In the genomic region with DNA sequence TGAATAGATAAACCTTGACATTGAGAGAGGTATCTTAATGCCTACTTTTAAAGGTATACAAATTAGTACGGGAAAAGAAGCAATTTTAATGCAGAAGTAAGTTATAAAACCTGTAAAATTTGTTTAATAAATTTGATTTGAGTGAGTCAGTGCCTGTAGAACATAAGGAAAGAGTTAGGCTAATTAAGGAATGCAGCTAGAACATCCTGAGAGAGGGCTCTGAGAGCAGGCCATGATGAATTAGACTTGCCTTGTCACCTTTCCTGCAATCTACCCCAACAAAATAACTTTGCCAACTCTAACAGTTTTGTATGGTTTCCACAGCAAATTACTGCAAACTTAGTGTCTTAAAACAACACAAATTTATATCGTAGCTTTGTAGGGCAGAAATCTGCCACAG, we compare ENCODE assay signal across 16 cellular contexts.
"Had no signal": no experiment of that assay in that cellular context is flagged by ENCODE, and none has a peak within 500 bp of the region (broad histone marks: within the 10 kb centered on the region; RNA-seq: fewer than 3 reads in every experiment).

No MANE protein-coding gene starts in this region.

- ATAC-seq: activated naive CD8-positive, alpha-beta T cell treated with anti-CD3 and anti-CD28 coated beads, Interleukin-2, amount 50 U/mL, for 24 hours; stimulated activated naive CD8-positive, alpha-beta T cell treated with anti-CD3 and anti-CD28 coated beads, Interleukin-15, amount 100 ng/mL, for 72 hours; WTC11 had no signal

- H3K27ac Mint-ChIP-seq: activated naive CD8-positive, alpha-beta T cell treated with anti-CD3 and anti-CD28 coated beads, Interleukin-2, amount 50 U/mL, for 24 hours; activated T-helper 1 cell treated with anti-CD3 and anti-CD28 coated beads, Interleukin-12 subunit alpha, Interleukin-12 subunit beta, Interleukin-2, Interleukin-4 antibody, amounts not matched to agents 30 ng/mL and 10 ng/mL and 1 ng/mL, durations not matched to agents 14 hours and 24 hours and 36 hours; naive B cell; stimulated activated naive CD8-positive, alpha-beta T cell treated with anti-CD3 and anti-CD28 coated beads, Interleukin-15, amount 100 ng/mL, for 72 hours; WTC11 had no signal

- H3K27ac ChIP-seq: testis had no signal

- H3K27me3 ChIP-seq: testis had no signal

- H3K4me3 ChIP-seq: lung, testis had no signal

- H3K9me3 Mint-ChIP-seq: activated T-helper 1 cell treated with anti-CD3 and anti-CD28 coated beads, Interleukin-12 subunit alpha, Interleukin-12 subunit beta, Interleukin-2, Interleukin-4 antibody, amounts not matched to agents 30 ng/mL and 10 ng/mL and 1 ng/mL, durations not matched to agents 14 hours and 24 hours and 36 hours had no signal

- H3K36me3 Mint-ChIP-seq: naive B cell, WTC11 had no signal

- H3K4me1 Mint-ChIP-seq: activated naive CD8-positive, alpha-beta T cell treated with anti-CD3 and anti-CD28 coated beads, Interleukin-2, amount 50 U/mL, for 24 hours; stimulated activated naive CD8-positive, alpha-beta T cell treated with anti-CD3 and anti-CD28 coated beads, Interleukin-15, amount 100 ng/mL, for 72 hours had no signal

- H3K27me3 Mint-ChIP-seq: activated naive CD8-positive, alpha-beta T cell treated with anti-CD3 and anti-CD28 coated beads, Interleukin-2, amount 50 U/mL, for 24 hours; stimulated activated naive CD8-positive, alpha-beta T cell treated with anti-CD3 and anti-CD28 coated beads, Interleukin-15, amount 100 ng/mL, for 72 hours had no signal

- DNase-seq: activated CD4-positive, alpha-beta T cell treated with anti-CD3 and anti-CD28 coated beads for 48 hours; activated naive CD4-positive, alpha-beta T cell treated with Interleukin-2 at 50 U/mL for 16 hours; activated naive CD8-positive, alpha-beta T cell treated with anti-CD3 and anti-CD28 coated beads, Interleukin-2, amount 50 U/mL, for 24 hours; caudate nucleus; cortex of kidney; effector CD8-positive, alpha-beta T cell; hypothalamus; naive B cell; retina; stimulated activated CD4-positive, alpha-beta T cell treated with anti-CD3 and anti-CD28 coated beads, Interleukin-15, amount 100 ng/mL, for 24 hours; stimulated activated CD4-positive, alpha-beta T cell treated with anti-CD3 and anti-CD28 coated beads, Interleukin-4, amount 100 ng/mL, for 4 hours; stimulated activated naive CD8-positive, alpha-beta T cell treated with anti-CD3 and anti-CD28 coated beads, Interleukin-15, amount 100 ng/mL, for 72 hours; testis had no signal

- H3K4me3 Mint-ChIP-seq: activated naive CD8-positive, alpha-beta T cell treated with anti-CD3 and anti-CD28 coated beads, Interleukin-2, amount 50 U/mL, for 24 hours; activated T-helper 1 cell treated with anti-CD3 and anti-CD28 coated beads, Interleukin-12 subunit alpha, Interleukin-12 subunit beta, Interleukin-2, Interleukin-4 antibody, amounts not matched to agents 30 ng/mL and 10 ng/mL and 1 ng/mL, durations not matched to agents 14 hours and 24 hours and 36 hours; naive B cell; stimulated activated naive CD8-positive, alpha-beta T cell treated with anti-CD3 and anti-CD28 coated beads, Interleukin-15, amount 100 ng/mL, for 72 hours; WTC11 had no signal
